In the genomic region with DNA sequence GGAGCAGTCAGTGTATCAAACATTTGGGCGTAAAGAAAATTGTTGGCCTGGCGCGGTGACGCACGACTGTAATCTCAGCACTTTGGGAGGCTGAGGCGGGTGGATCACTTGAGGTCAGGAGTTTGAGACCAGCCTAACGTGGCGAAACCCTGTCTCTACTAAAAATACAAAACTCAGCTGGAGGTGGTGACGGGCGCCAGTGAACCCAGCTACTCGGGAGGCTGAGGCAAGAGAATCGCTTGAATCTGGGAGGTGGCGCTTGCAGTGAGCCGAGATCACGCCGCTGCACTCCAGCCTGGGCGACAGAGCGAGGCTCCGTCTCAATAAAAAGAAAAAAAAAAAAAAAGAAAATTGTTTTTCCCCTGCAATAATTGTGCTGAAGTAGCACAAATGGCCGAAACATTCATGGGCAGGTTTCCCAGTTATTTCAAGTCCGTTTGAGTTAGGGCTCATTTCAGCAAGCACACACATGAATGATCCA, we compare ENCODE assay signal across 9 cellular contexts. TPM values are rescaled to one million over a fixed set of nuclear protein-coding genes. Genes with fewer than 3 reads are reported as not detected.
A peak's percentile ranks its signal among the peaks of the same experiment; 100 is the strongest.
DNase-seq lines count a peak whose midpoint lies in the region; ATAC-seq and TF ChIP-seq lines count a peak whose summit lies in the region.
"Had no signal": no experiment of that assay in that cellular context is flagged by ENCODE, and none has a peak within 500 bp of the region (broad histone marks: within the 10 kb centered on the region; RNA-seq: fewer than 3 reads in every experiment).

No MANE protein-coding gene starts in this region.

- H3K27ac ChIP-seq in CD8-positive, alpha-beta memory T cell (ENCODE audit: low read depth, low read length), result no peak overlapping the region
- H3K27ac ChIP-seq in coronary artery, result no peak overlapping the region

- ATAC-seq in natural killer cell treated with Interleukin-12 subunit alpha and Interleukin-12 subunit beta and Interleukin-15 and Interleukin-18, amount 100 ng/mL, for 72 hours, result no peak
- ATAC-seq in GM18909 (IDR thresholded peaks at IDR 0.05; ENCODE audit: poor library complexity, unreplicated experiment), result no peak

- peaks cover 5 to 17% (median 7%) of the 10 kb centered on the region in 3 donors for H3K4me1 Mint-ChIP-seq in CD8-positive, alpha-beta memory T cell
- peaks cover 4 to 6% of the 10 kb centered on the region in 2 donors for H3K4me1 Mint-ChIP-seq in natural killer cell treated with Interleukin-12 subunit alpha and Interleukin-12 subunit beta and Interleukin-15 and Interleukin-18, amount 100 ng/mL, for 72 hours (ENCODE audit: low read depth in 2 of 2)

- H3K36me3 Mint-ChIP-seq in CD8-positive, alpha-beta memory T cell, result peaks cover 0 to 4% (median 2%) of the 10 kb centered on the region in 3 donors
- no peaks in the 10 kb centered on the region for H3K36me3 Mint-ChIP-seq in natural killer cell treated with Interleukin-12 subunit alpha and Interleukin-12 subunit beta and Interleukin-15 and Interleukin-18, amount 100 ng/mL, for 72 hours

- no peak overlapping the region for H3K4me3 ChIP-seq in CD8-positive, alpha-beta memory T cell (ENCODE audit: low read length)
- H3K4me3 ChIP-seq in LNCaP clone FGC (ENCODE audit: low read depth, low read length) (peak overlapping the region; percentile 79), coronary artery (peak overlapping the region; percentile 88)

- peaks cover 9% of the 10 kb centered on the region for H3K4me1 ChIP-seq in CD8-positive, alpha-beta memory T cell (ENCODE audit: insufficient read depth, low read length)

- H3K27me3 Mint-ChIP-seq in CD8-positive, alpha-beta memory T cell, result no peaks in the 10 kb centered on the region
- H3K27me3 Mint-ChIP-seq in natural killer cell treated with Interleukin-12 subunit alpha and Interleukin-12 subunit beta and Interleukin-15 and Interleukin-18, amount 100 ng/mL, for 72 hours, result no peaks in the 10 kb centered on the region

- DNase-seq in CD8-positive, alpha-beta memory T cell, result no peak
- DNase-seq in LNCaP clone FGC (ENCODE audit: low read depth) (no peak), coronary artery (ENCODE audit: low spot score) (no peak), GF-D8 (lab: John Stamatoyannopoulos, UW) (no peak), NCI-H524 (lab: John Stamatoyannopoulos, UW) (no peak), HCEC 1CT (no peak)
- no peak for DNase-seq in natural killer cell treated with Interleukin-12 subunit alpha and Interleukin-12 subunit beta and Interleukin-15 and Interleukin-18, amount 100 ng/mL, for 72 hours (ENCODE audit: low spot score)
- DNase-seq: NCI-H1436 had no signal

- H3K36me3 ChIP-seq in CD8-positive, alpha-beta memory T cell (ENCODE audit: insufficient read depth, low read length), result no peaks in the 10 kb centered on the region

- peak overlapping the region in 1 of 8 donors; percentile 3 for H3K27ac Mint-ChIP-seq in CD8-positive, alpha-beta memory T cell
- H3K27ac Mint-ChIP-seq in natural killer cell treated with Interleukin-12 subunit alpha and Interleukin-12 subunit beta and Interleukin-15 and Interleukin-18, amount 100 ng/mL, for 72 hours, result no peak overlapping the region

- TF ChIP-seq CTCF in LNCaP clone FGC (IDR thresholded peaks at IDR 0.05; ENCODE audit: control insufficient read depth, extremely low read depth, insufficient read depth), result no peak
- no peak for TF ChIP-seq CTCF in coronary artery (IDR thresholded peaks at IDR 0.05)

- POLR2A ChIA-PET in CD8-positive, alpha-beta memory T cell (lab: Charles Lee), result interaction anchor here (0.5 to 0.7 kb wide), 2 partner anchors 15 to 27 kb away, joined by 3 to 4 read pairs; no protein-coding TSS in a partner anchor

- no peaks in the 10 kb centered on the region for H3K9me3 Mint-ChIP-seq in CD8-positive, alpha-beta memory T cell
- H3K9me3 Mint-ChIP-seq in natural killer cell treated with Interleukin-12 subunit alpha and Interleukin-12 subunit beta and Interleukin-15 and Interleukin-18, amount 100 ng/mL, for 72 hours, result peaks cover 4% of the 10 kb centered on the region

- no peaks in the 10 kb centered on the region for H3K27me3 ChIP-seq in CD8-positive, alpha-beta memory T cell (ENCODE audit: insufficient read depth, low read length, poor library complexity, severe bottlenecking)

- H3K4me3 Mint-ChIP-seq in CD8-positive, alpha-beta memory T cell, result peak overlapping the region; percentile 68 to 85 (median 79)
- peak overlapping the region; percentile 81 for H3K4me3 Mint-ChIP-seq in natural killer cell treated with Interleukin-12 subunit alpha and Interleukin-12 subunit beta and Interleukin-15 and Interleukin-18, amount 100 ng/mL, for 72 hours

- H3K9me3 ChIP-seq in CD8-positive, alpha-beta memory T cell (ENCODE audit: low read length), result no peaks in the 10 kb centered on the region

- CTCF ChIA-PET in CD8-positive, alpha-beta memory T cell (lab: Charles Lee), result interaction anchor here (0.8 to 1.6 kb wide), 3 partner anchors 13 to 60 kb away, joined by 3 to 4 read pairs (median 3); a partner anchor contains a TSS

RNA-seq across cellular contexts. Expression of a gene that starts 1.4 kb away (rescaled TPM):
- total RNA-seq in CD8-positive, alpha-beta memory T cell, result 10 to 100 TPM; 23.4 to 26.0 TPM
- polyA plus RNA-seq in CD8-positive, alpha-beta memory T cell, result 9.3 TPM
- total RNA-seq in natural killer cell treated with Interleukin-12 subunit alpha and Interleukin-12 subunit beta and Interleukin-15 and Interleukin-18, amount 100 ng/mL, for 72 hours, result 10 to 100 TPM; 10.6 to 38.7 TPM

RNA-seq across cellular contexts. Expression of a gene that starts 17.8 kb away (rescaled TPM):
- under 1 TPM in 1 of 2 experiments, not detected in 1; 0.59 TPM for total RNA-seq in CD8-positive, alpha-beta memory T cell
- polyA plus RNA-seq in CD8-positive, alpha-beta memory T cell, result 0.93 TPM
- total RNA-seq in natural killer cell treated with Interleukin-12 subunit alpha and Interleukin-12 subunit beta and Interleukin-15 and Interleukin-18, amount 100 ng/mL, for 72 hours, result under 1 TPM in 1 of 2 donors, not detected in 1; 0.52 TPM

RNA-seq across cellular contexts. Expression of a gene that starts 59.2 kb away (rescaled TPM):
- total RNA-seq in CD8-positive, alpha-beta memory T cell, result 10 to 100 TPM; 30.5 to 31.3 TPM
- 39.2 TPM for polyA plus RNA-seq in CD8-positive, alpha-beta memory T cell
- 10 to 100 TPM; 24.5 to 29.1 TPM for total RNA-seq in natural killer cell treated with Interleukin-12 subunit alpha and Interleukin-12 subunit beta and Interleukin-15 and Interleukin-18, amount 100 ng/mL, for 72 hours
